In the genomic region with DNA sequence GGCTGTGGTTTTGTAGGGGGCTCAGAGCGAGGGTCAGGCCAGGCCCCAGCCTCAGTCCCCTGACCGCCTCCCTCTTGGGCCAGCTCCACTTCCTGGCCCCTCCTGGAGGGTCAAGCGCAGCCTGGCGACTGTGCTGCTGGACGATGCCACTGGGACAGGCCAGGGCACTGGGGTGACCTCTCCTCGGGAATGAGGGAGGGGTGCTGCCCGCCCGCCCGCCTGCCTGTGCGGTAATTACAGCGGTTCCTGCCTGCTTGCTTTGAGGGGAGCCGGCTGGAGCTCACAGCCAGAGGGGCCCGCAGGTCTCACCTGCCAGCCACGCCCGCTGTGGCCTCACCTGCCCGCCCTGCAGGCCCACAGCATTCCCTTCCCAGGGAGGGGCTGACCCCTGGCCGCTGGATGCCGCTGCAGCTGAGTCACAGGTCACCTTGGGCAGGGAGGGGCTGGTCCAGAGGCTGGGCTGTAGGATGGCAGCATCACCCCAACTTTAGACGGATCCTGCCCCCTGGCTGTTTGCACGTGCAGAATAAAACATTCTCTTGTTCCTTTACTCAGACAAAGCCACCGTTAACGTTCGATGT, we compare ENCODE assay signal across 10 cellular contexts.
DNase-seq lines count a peak whose midpoint lies in the region; ATAC-seq and TF ChIP-seq lines count a peak whose summit lies in the region.
"Had no signal": no experiment of that assay in that cellular context is flagged by ENCODE, and none has a peak within 500 bp of the region (broad histone marks: within the 10 kb centered on the region; RNA-seq: fewer than 3 reads in every experiment).

No MANE protein-coding gene starts in this region.

- H3K9me3 Mint-ChIP-seq in osteocyte (ENCODE audit: unreplicated experiment) = no peaks in the 10 kb centered on the region
- H3K9me3 Mint-ChIP-seq: CD4-positive, CD25-positive, alpha-beta regulatory T cell; T-cell had no signal

- H3K4me3 ChIP-seq in MM.1S (ENCODE audit: low read length) (no peak overlapping the region), coronary artery (no peak overlapping the region)

- no peaks in the 10 kb centered on the region for H4K20me1 ChIP-seq in MM.1S (ENCODE audit: insufficient read depth, low read length)

- TF ChIP-seq CTCF in MM.1S (IDR thresholded peaks at IDR 0.05; ENCODE audit: low read length) (peak; percentile 12; the same call in 1 of the 2 replicates), osteocyte (IDR thresholded peaks at IDR 0.05) (peak; percentile 45), coronary artery (IDR thresholded peaks at IDR 0.05) (no peak)

- no peak overlapping the region for H3K27ac Mint-ChIP-seq in osteocyte (ENCODE audit: unreplicated experiment)
- H3K27ac Mint-ChIP-seq: T-cell had no signal

- H2AFZ ChIP-seq in MM.1S (ENCODE audit: low read length) = no peak overlapping the region

- peaks cover 5% of the 10 kb centered on the region for H3F3A ChIP-seq in MM.1S (ENCODE audit: insufficient read depth, low read length)

- ATAC-seq in HG03354 (IDR thresholded peaks at IDR 0.05; ENCODE audit: poor library complexity, severe bottlenecking, unreplicated experiment) = no peak
- ATAC-seq in GM21390 (IDR thresholded peaks at IDR 0.05; ENCODE audit: unreplicated experiment) = no peak

- DNase-seq in NCI-H345 (lab: John Stamatoyannopoulos, UW) (peak; percentile 18), NCI-H345 treated with DMSO at 0.1 percent for 48 hours (lab: John Stamatoyannopoulos, UW; ENCODE audit: unreplicated experiment) (no peak), MM.1S (no peak), dermis blood vessel endothelial cell (peak; percentile 28), osteocyte (ENCODE audit: extremely low spot score, unreplicated experiment) (no peak), coronary artery (ENCODE audit: low spot score) (no peak)

- H3K9me2 ChIP-seq in MM.1S (replicated peaks; ENCODE audit: insufficient read depth, low read length) = no peaks in the 10 kb centered on the region

- H3K4me1 Mint-ChIP-seq in osteocyte (ENCODE audit: unreplicated experiment) = peaks cover 7% of the 10 kb centered on the region
- H3K4me1 Mint-ChIP-seq: CD4-positive, CD25-positive, alpha-beta regulatory T cell; T-cell had no signal

- no peaks in the 10 kb centered on the region for H3K79me2 ChIP-seq in MM.1S (ENCODE audit: low read length)

- peaks cover 3% of the 10 kb centered on the region for H3K27me3 Mint-ChIP-seq in osteocyte (ENCODE audit: unreplicated experiment)

- H3K27ac ChIP-seq in MM.1S (ENCODE audit: low read length) = no peak overlapping the region
- H3K27ac ChIP-seq in coronary artery = no peak overlapping the region

- peaks cover 65% of the 10 kb centered on the region for H3K27me3 ChIP-seq in MM.1S (replicated peaks; ENCODE audit: insufficient read depth, low read length)

- H3K36me3 ChIP-seq in MM.1S (replicated peaks; ENCODE audit: insufficient read depth, low read length) = no peaks in the 10 kb centered on the region

- no peaks in the 10 kb centered on the region for H3K36me3 Mint-ChIP-seq in osteocyte (ENCODE audit: unreplicated experiment)
- H3K36me3 Mint-ChIP-seq: CD4-positive, CD25-positive, alpha-beta regulatory T cell; T-cell had no signal

- no peak overlapping the region for H3K4me2 ChIP-seq in MM.1S (ENCODE audit: low read depth, low read length)

- no peak overlapping the region for H3K9ac ChIP-seq in MM.1S (ENCODE audit: low read length)

- H3K4me1 ChIP-seq in MM.1S (ENCODE audit: low read length) = peaks cover 9% of the 10 kb centered on the region

- H3K9me3 ChIP-seq in MM.1S (replicated peaks; ENCODE audit: insufficient read depth, low read length) = no peaks in the 10 kb centered on the region

- no peak overlapping the region for H3K4me3 Mint-ChIP-seq in osteocyte (ENCODE audit: unreplicated experiment)
- H3K4me3 Mint-ChIP-seq: CD4-positive, CD25-positive, alpha-beta regulatory T cell; T-cell had no signal

Comparison
In these comparisons a context has a peak if more than half of its experiments do, and no peak if none do; other contexts are left out.
1. DNase-seq: peak in NCI-H345 (single experiment) and dermis blood vessel endothelial cell (single experiment); none in NCI-H345 treated with DMSO at 0.1 percent for 48 hours (single experiment), MM.1S (single experiment), osteocyte (single experiment) and coronary artery (single experiment).